In the genomic region with DNA sequence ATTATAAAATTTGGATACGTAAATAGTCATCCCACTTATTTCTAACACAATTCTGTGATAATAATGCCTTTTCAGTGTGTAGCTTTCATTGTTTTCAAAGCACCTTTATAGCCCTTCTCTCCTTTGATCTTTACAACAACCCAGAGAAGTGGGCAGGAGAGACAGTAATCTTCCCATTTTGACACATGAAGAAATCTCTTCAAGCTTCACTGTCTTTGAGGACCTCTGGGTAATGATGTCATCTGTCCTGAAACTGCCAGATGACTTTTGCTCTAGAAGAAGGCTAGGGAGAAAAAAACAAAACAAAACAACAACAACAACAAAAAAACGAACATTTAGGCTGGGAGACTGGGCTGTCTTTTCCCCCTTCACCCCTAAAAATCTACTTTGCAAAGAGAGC, we compare ENCODE assay signal across 12 cellular contexts.
DNase-seq lines count a peak whose midpoint lies in the region; ATAC-seq and TF ChIP-seq lines count a peak whose summit lies in the region.
"Had no signal": no experiment of that assay in that cellular context is flagged by ENCODE, and none has a peak within 500 bp of the region (broad histone marks: within the 10 kb centered on the region; RNA-seq: fewer than 3 reads in every experiment).

No MANE protein-coding gene starts in this region.

- H3K9me3 Mint-ChIP-seq in activated T-helper 1 cell treated with anti-CD3 and anti-CD28 coated beads, Interleukin-12 subunit alpha, Interleukin-12 subunit beta, Interleukin-2, Interleukin-4 antibody, amounts not matched to agents 30 ng/mL and 10 ng/mL and 1 ng/mL, durations not matched to agents 14 hours and 24 hours and 36 hours = peaks cover 5% of the 10 kb centered on the region
- peaks cover 3% of the 10 kb centered on the region for H3K9me3 Mint-ChIP-seq in activated CD4-positive, alpha-beta memory T cell treated with anti-CD3 and anti-CD28 coated beads, Interleukin-2, amount 10 ng/mL, durations not matched to agents 7 days and 5 days

- WGBS in suprapubic skin = 60% methylated on average over 2 of the region's 2 CpGs
- 42 to 51% (median 49%) methylated on average over 2 of the region's 2 CpGs for WGBS in adrenal gland, 4 donors

- no peak for TF ChIP-seq EP300 in suprapubic skin (IDR thresholded peaks at IDR 0.05)

- CTCF ChIA-PET in GM10248 (lab: Yijun Ruan, JAX) = no interaction called here
- CTCF ChIA-PET in activated CD4-positive, alpha-beta memory T cell treated with anti-CD3 and anti-CD28 coated beads, Interleukin-2, amount 10 ng/mL, durations not matched to agents 7 days and 5 days (lab: Charles Lee) = no interaction called here

- H3K27ac ChIP-seq in suprapubic skin = no peak overlapping the region
- H3K27ac ChIP-seq in adrenal gland = no peak overlapping the region
- H3K27ac ChIP-seq: esophagus muscularis mucosa had no signal

- TF ChIP-seq CTCF in GM10248 (IDR thresholded peaks at IDR 0.05; ENCODE audit: control extremely low read depth, extremely low read depth, low read depth, missing control alignments) (no peak), suprapubic skin (IDR thresholded peaks at IDR 0.05) (no peak), adrenal gland (IDR thresholded peaks at IDR 0.05) (no peak)

- no peaks in the 10 kb centered on the region for H3K27me3 ChIP-seq in suprapubic skin
- H3K27me3 ChIP-seq in adrenal gland = no peaks in the 10 kb centered on the region
- H3K27me3 ChIP-seq: esophagus muscularis mucosa had no signal

- H3K4me1 ChIP-seq in suprapubic skin (no peaks in the 10 kb centered on the region), adrenal gland (replicated peaks in 1 of 2) (no peaks in the 10 kb centered on the region)
- H3K4me1 ChIP-seq: esophagus muscularis mucosa had no signal

- H3K27ac Mint-ChIP-seq in activated T-helper 1 cell treated with anti-CD3 and anti-CD28 coated beads, Interleukin-12 subunit alpha, Interleukin-12 subunit beta, Interleukin-2, Interleukin-4 antibody, amounts not matched to agents 30 ng/mL and 10 ng/mL and 1 ng/mL, durations not matched to agents 14 hours and 24 hours and 36 hours = peak overlapping the region; percentile 56
- no peak overlapping the region for H3K27ac Mint-ChIP-seq in activated CD4-positive, alpha-beta memory T cell treated with anti-CD3 and anti-CD28 coated beads, Interleukin-2, amount 10 ng/mL, durations not matched to agents 7 days and 5 days
- H3K27ac Mint-ChIP-seq: activated B cell treated with CpG ODN at 0.5 μM for 24 hours had no signal

- no peaks in the 10 kb centered on the region for H3K36me3 ChIP-seq in suprapubic skin
- H3K36me3 ChIP-seq in adrenal gland (replicated peaks in 1 of 2) = no peaks in the 10 kb centered on the region
- H3K36me3 ChIP-seq: esophagus muscularis mucosa had no signal

- DNase-seq in GM10248 (ENCODE audit: extremely low spot score) (peak; percentile 22), NCI-H446 (lab: John Stamatoyannopoulos, UW) (no peak), suprapubic skin (ENCODE audit: low spot score in 2 of 2) (no peak), adrenal gland (no peak)
- no peak for DNase-seq in activated T-helper 1 cell treated with anti-CD3 and anti-CD28 coated beads, Interleukin-12 subunit alpha, Interleukin-12 subunit beta, Interleukin-2, Interleukin-4 antibody, amounts not matched to agents 30 ng/mL and 10 ng/mL and 1 ng/mL, durations not matched to agents 14 hours and 24 hours and 36 hours (ENCODE audit: low spot score)
- no peak for DNase-seq in activated CD4-positive, alpha-beta memory T cell treated with anti-CD3 and anti-CD28 coated beads, Interleukin-2, amount 10 ng/mL, durations not matched to agents 7 days and 5 days
- DNase-seq: activated B cell treated with CpG ODN at 0.5 μM for 24 hours, aorta, NCI-H2029 had no signal

- POLR2A ChIA-PET in GM10248 (lab: Yijun Ruan, JAX) = interaction anchor here (0.7 kb wide), 1 partner anchor 63 kb away, joined by 3 read pairs; no protein-coding TSS in a partner anchor
- POLR2A ChIA-PET in activated CD4-positive, alpha-beta memory T cell treated with anti-CD3 and anti-CD28 coated beads, Interleukin-2, amount 10 ng/mL, durations not matched to agents 7 days and 5 days (lab: Charles Lee) = interaction anchor here (0.6 kb wide), 1 partner anchor 74 kb away, joined by 3 read pairs; no protein-coding TSS in a partner anchor

- H3K9me3 ChIP-seq in suprapubic skin = no peaks in the 10 kb centered on the region
- H3K9me3 ChIP-seq in adrenal gland (replicated peaks in 1 of 3) = no peaks in the 10 kb centered on the region
- H3K9me3 ChIP-seq: esophagus muscularis mucosa had no signal

- H3K27me3 Mint-ChIP-seq in activated T-helper 1 cell treated with anti-CD3 and anti-CD28 coated beads, Interleukin-12 subunit alpha, Interleukin-12 subunit beta, Interleukin-2, Interleukin-4 antibody, amounts not matched to agents 30 ng/mL and 10 ng/mL and 1 ng/mL, durations not matched to agents 14 hours and 24 hours and 36 hours (ENCODE audit: insufficient read depth) = no peaks in the 10 kb centered on the region
- H3K27me3 Mint-ChIP-seq in activated CD4-positive, alpha-beta memory T cell treated with anti-CD3 and anti-CD28 coated beads, Interleukin-2, amount 10 ng/mL, durations not matched to agents 7 days and 5 days = no peaks in the 10 kb centered on the region
- H3K27me3 Mint-ChIP-seq: activated B cell treated with CpG ODN at 0.5 μM for 24 hours had no signal

- H3K4me3 ChIP-seq in suprapubic skin (no peak overlapping the region), adrenal gland (no peak overlapping the region)
- H3K4me3 ChIP-seq: esophagus muscularis mucosa had no signal

- intact Hi-C loops in activated T-helper 1 cell treated with anti-CD3 and anti-CD28 coated beads, Interleukin-12 subunit alpha, Interleukin-12 subunit beta, Interleukin-2, Interleukin-4 antibody, amounts not matched to agents 30 ng/mL and 10 ng/mL and 1 ng/mL, durations not matched to agents 14 hours and 24 hours and 36 hours (cut with micrococcal nuclease) = no loop called here
- intact Hi-C loops in adrenal gland (cut with DNase I) = no loop called here

- peak; percentile 76 for ATAC-seq in GM19023 (IDR thresholded peaks at IDR 0.05; ENCODE audit: unreplicated experiment)
- peak; percentile 70 for ATAC-seq in HG02759 (IDR thresholded peaks at IDR 0.05; ENCODE audit: unreplicated experiment)

- peaks cover 2% of the 10 kb centered on the region for H3K36me3 Mint-ChIP-seq in activated T-helper 1 cell treated with anti-CD3 and anti-CD28 coated beads, Interleukin-12 subunit alpha, Interleukin-12 subunit beta, Interleukin-2, Interleukin-4 antibody, amounts not matched to agents 30 ng/mL and 10 ng/mL and 1 ng/mL, durations not matched to agents 14 hours and 24 hours and 36 hours (ENCODE audit: low read depth)
- H3K36me3 Mint-ChIP-seq in activated CD4-positive, alpha-beta memory T cell treated with anti-CD3 and anti-CD28 coated beads, Interleukin-2, amount 10 ng/mL, durations not matched to agents 7 days and 5 days (ENCODE audit: low read depth) = no peaks in the 10 kb centered on the region

- TF ChIP-seq POLR2A in suprapubic skin (IDR thresholded peaks at IDR 0.05) = no peak
- no peak for TF ChIP-seq POLR2A in adrenal gland (IDR thresholded peaks at IDR 0.05)

- no peak overlapping the region for H3K4me3 Mint-ChIP-seq in activated T-helper 1 cell treated with anti-CD3 and anti-CD28 coated beads, Interleukin-12 subunit alpha, Interleukin-12 subunit beta, Interleukin-2, Interleukin-4 antibody, amounts not matched to agents 30 ng/mL and 10 ng/mL and 1 ng/mL, durations not matched to agents 14 hours and 24 hours and 36 hours
- no peak overlapping the region for H3K4me3 Mint-ChIP-seq in activated CD4-positive, alpha-beta memory T cell treated with anti-CD3 and anti-CD28 coated beads, Interleukin-2, amount 10 ng/mL, durations not matched to agents 7 days and 5 days
- H3K4me3 Mint-ChIP-seq: activated B cell treated with CpG ODN at 0.5 μM for 24 hours had no signal

- H3K4me1 Mint-ChIP-seq in activated T-helper 1 cell treated with anti-CD3 and anti-CD28 coated beads, Interleukin-12 subunit alpha, Interleukin-12 subunit beta, Interleukin-2, Interleukin-4 antibody, amounts not matched to agents 30 ng/mL and 10 ng/mL and 1 ng/mL, durations not matched to agents 14 hours and 24 hours and 36 hours (ENCODE audit: low read depth) = peaks cover 13% of the 10 kb centered on the region
- peaks cover 8% of the 10 kb centered on the region for H3K4me1 Mint-ChIP-seq in activated CD4-positive, alpha-beta memory T cell treated with anti-CD3 and anti-CD28 coated beads, Interleukin-2, amount 10 ng/mL, durations not matched to agents 7 days and 5 days
